In the genomic region with DNA sequence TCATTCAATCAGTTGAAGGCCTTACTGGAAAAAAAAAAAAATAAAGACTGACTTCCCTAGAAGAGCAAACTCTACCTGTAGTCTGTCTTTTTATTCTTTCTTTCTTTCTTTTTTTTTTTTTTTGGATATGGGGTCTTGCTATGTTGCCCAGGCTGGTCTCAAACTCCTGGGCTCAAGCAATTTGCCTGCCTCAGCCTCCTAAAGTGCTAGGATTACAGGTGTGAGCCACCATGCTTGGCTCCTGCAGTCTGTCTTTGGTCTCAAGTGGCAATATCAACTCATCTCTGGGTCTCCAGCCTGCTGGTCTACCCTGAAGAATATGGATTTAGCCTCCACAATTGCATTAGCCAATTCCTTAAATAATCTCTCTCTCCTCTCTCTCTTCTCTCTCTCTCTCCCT, we compare ENCODE assay signal across 7 cellular contexts.
"Had no signal": no experiment of that assay in that cellular context is flagged by ENCODE, and none has a peak within 500 bp of the region (broad histone marks: within the 10 kb centered on the region; RNA-seq: fewer than 3 reads in every experiment).

No MANE protein-coding gene starts in this region.

- H3K27ac ChIP-seq: HL-60, KMS-11 had no signal

- ATAC-seq: HepG2 had no signal

- DNase-seq: IMR-90, KG1 had no signal

- FAIRE-seq: HepG2, HTR-8/SVneo had no signal

- H3K4me2 ChIP-seq: KMS-11 had no signal

- H3K4me3 Mint-ChIP-seq: IgD-negative memory B cell had no signal

- H3K27ac Mint-ChIP-seq: IgD-negative memory B cell had no signal

- H3K9ac ChIP-seq: KMS-11 had no signal
